In the genomic region with DNA sequence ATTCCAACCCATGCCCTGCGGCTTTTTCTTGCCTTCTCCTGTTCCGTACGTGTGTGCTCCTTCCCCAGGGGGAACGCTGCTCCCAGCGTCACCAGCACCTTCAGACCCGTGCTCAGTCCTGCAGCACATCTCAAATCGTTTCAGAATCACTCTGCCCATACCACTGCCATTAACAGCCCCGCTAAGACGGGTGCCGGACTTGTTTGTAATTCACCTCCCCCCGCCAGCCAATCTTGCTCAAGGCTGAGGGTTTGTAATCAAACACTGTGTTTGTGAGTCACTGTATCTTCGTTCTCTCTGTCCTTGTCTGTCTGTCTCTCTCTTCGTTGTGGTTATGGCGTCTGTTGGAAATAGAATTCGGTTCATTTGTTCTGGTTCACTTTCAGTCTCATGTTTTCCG, we compare ENCODE assay signal across 1 cellular context.
TF ChIP-seq lines count a peak whose summit lies in the region.

No MANE protein-coding gene starts in this region.

TF ChIP-seq in IMR-90, 13 proteins besides CTCF, POLR2A, EP300 and RAD21:
- TF ChIP-seq ELK1 (IDR thresholded peaks at IDR 0.05; ENCODE audit: borderline replicate concordance, low read depth, low read length), result no peak
- no peak for TF ChIP-seq RFX5 (IDR thresholded peaks at IDR 0.05; ENCODE audit: low read depth, low read length)
- peak; percentile 70 for TF ChIP-seq CEBPB (IDR thresholded peaks at IDR 0.05; ENCODE audit: low read depth, low read length)
- TF ChIP-seq BHLHE40 (IDR thresholded peaks at IDR 0.05; ENCODE audit: low read depth, low read length), result no peak
- no peak for TF ChIP-seq FOS (IDR thresholded peaks at IDR 0.05; ENCODE audit: low read depth, low read length)
- TF ChIP-seq MAFK (IDR thresholded peaks at IDR 0.05; ENCODE audit: low read depth, low read length), result no peak
